In the genomic region with DNA sequence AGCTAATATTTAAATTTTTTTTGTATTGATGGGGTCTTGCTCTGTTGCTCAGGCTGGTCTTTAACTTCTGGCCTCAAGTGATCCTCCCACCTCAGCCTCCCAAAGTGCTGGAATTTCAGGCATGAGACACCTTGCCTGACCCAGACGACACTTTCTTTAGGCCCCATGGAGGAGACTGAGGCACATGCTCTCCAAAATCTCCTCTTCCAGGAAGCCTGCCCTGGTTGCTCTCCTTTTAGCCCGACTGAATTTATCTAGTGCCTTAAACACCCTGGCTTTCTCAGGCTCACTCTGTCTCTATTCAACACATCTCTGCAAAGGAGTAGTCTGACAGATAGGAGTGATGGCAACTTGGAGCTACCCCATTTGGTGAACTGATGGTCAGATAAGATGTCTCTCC, we compare ENCODE assay signal across 1 cellular context.
TF ChIP-seq lines count a peak whose summit lies in the region.

No MANE protein-coding gene starts in this region.

TF ChIP-seq in K562, 482 proteins besides CTCF, POLR2A, EP300 and RAD21:
- peak; percentile 94 for TF ChIP-seq ZFP36 (IDR thresholded peaks at IDR 0.05; ENCODE audit: low read depth, low read length, partially characterized antibody)
- TF ChIP-seq ZNF121 (CRISPR knock-in tag; conservative IDR thresholded peaks at IDR 0.05), result peak; percentile 60; the same call in 1 of the 2 replicates
- TF ChIP-seq SIN3B (IDR thresholded peaks at IDR 0.05; ENCODE audit: low read depth), result no peak
